Comparison of ENCODE assay signal across 21 cellular contexts in the genomic region with DNA sequence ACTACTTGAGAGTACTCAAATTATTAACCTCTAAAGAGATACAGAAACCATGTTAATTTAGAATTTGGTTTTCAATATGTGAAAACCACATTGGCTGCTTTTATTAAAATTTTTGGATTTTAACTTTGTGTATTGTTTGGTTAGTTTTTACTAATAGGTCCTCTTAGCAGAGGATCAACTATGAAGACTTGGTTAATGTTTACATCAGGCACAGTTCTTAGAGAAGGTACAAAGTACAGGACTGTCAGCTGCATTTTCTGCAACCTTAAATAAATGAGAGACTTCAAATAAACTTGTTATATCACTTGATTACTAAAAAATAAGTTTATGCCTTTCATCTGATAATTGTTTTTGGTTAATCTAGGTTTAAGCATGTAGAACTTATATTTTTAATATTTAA.
DNase-seq lines count a peak whose midpoint lies in the region; ATAC-seq, FAIRE-seq and TF ChIP-seq lines count a peak whose summit lies in the region.
"Had no signal": no experiment of that assay in that cellular context is flagged by ENCODE, and none has a peak within 500 bp of the region (broad histone marks: within the 10 kb centered on the region; RNA-seq: fewer than 3 reads in every experiment).

No MANE protein-coding gene starts in this region.

- peak overlapping the region; percentile 59 for H3K4me2 ChIP-seq in HepG2 (ENCODE audit: low read depth, low read length)

- H2AFZ ChIP-seq in HepG2 (ENCODE audit: low read length), result no peak overlapping the region

- H3K9ac ChIP-seq in HepG2 (ENCODE audit: insufficient read depth, low read depth, low read length), result no peak overlapping the region

- DNase-seq in epithelial cell of proximal tubule (ENCODE audit: low read depth), result peak; percentile 6
- peak; percentile 70 for DNase-seq in HepG2 (ENCODE audit: low spot score)
- peak; percentile 54 for DNase-seq in small intestine
- DNase-seq in C1 segment of cervical spinal cord (lab: John Stamatoyannopoulos, UW), result no peak
- DNase-seq: CD4-positive, alpha-beta T cell; COR-L47; GOT3; IMR-90; NCI-H1694; NCI-H2081; NCI-H2171; NCI-H345; NCI-H526; Right ventricle myocardium superior had no signal

- no peak for TF ChIP-seq RAD21 in HepG2 (CRISPR knock-in tag; IDR thresholded peaks at IDR 0.05)

- H3K27ac ChIP-seq in HepG2 (ENCODE audit: extremely low read length, insufficient read depth, low read length) (peak overlapping the region; percentile 33), small intestine (ENCODE audit: low read depth in 1 of 2, low read length in 1 of 2) (no peak overlapping the region)

- H3K27me3 ChIP-seq in HepG2 (ENCODE audit: control insufficient read depth in 1 of 2, insufficient read depth in 2 of 2, low read length in 2 of 2) (no peaks in the 10 kb centered on the region), small intestine (ENCODE audit: control insufficient read depth in 2 of 2, insufficient read depth in 2 of 2, low read length in 2 of 2) (no peaks in the 10 kb centered on the region)

- BruUV-seq in HepG2 (replicated peaks; lab: Mats Ljungman, UMichigan), result no TSS peak

- H3K4me1 ChIP-seq in HepG2 (ENCODE audit: insufficient read depth, low read length) (peaks cover 28% of the 10 kb centered on the region), small intestine (ENCODE audit: control insufficient read depth in 2 of 2, insufficient read depth in 1 of 2, low read depth in 1 of 2, low read length in 1 of 2) (no peaks in the 10 kb centered on the region)

- H3K9me3 ChIP-seq in HepG2 (ENCODE audit: low read length) (no peaks in the 10 kb centered on the region), small intestine (ENCODE audit: control insufficient read depth, low read depth) (no peaks in the 10 kb centered on the region)

- H3K4me3 ChIP-seq in epithelial cell of proximal tubule (ENCODE audit: low read depth, low read length) (no peak overlapping the region), HepG2 (replicated peaks in 1 of 3; ENCODE audit: insufficient read depth in 1 of 3, low read depth in 2 of 3, low read length in 3 of 3) (peak overlapping the region in 1 of 3 experiments; percentile 33; a peak in 1 of 6 replicates), small intestine (ENCODE audit: low read depth in 1 of 2, low read length in 2 of 2) (no peak overlapping the region)

- H3K79me2 ChIP-seq in HepG2 (ENCODE audit: insufficient read depth, low read length), result no peaks in the 10 kb centered on the region

- no peaks in the 10 kb centered on the region for H4K20me1 ChIP-seq in HepG2 (ENCODE audit: insufficient read depth, low read length)

- in situ Hi-C loops in HepG2 (cut with HindIII; ENCODE audit: extremely low pct_ligation_motif_present, low pct_unique_long_range_greater_than_20kb), result no loop called here

- no peak for TF ChIP-seq EP300 in HepG2 (IDR thresholded peaks at IDR 0.05; ENCODE audit: low read depth in 2 of 2, low read length in 2 of 2)
- no peak for TF ChIP-seq EP300 in HepG2 (CRISPR knock-in tag; IDR thresholded peaks at IDR 0.05; ENCODE audit: borderline replicate concordance)

- FAIRE-seq in HepG2 (lab: Jason Lieb, UNC) (peak; percentile 72), small intestine (lab: Jason Lieb, UNC) (peak; percentile 96)
- FAIRE-seq: GM12892, GM18507, HTR-8/SVneo had no signal

- POLR2A ChIA-PET in HepG2 (lab: Yijun Ruan, JAX), result interaction anchor here (1.4 to 1.6 kb wide), 2 partner anchors 15 to 17 kb away, joined by 3 to 4 read pairs; no protein-coding TSS in a partner anchor

- intact Hi-C loops in HepG2 (cut with micrococcal nuclease; ENCODE audit: unreplicated experiment), result no loop called here

- H3K36me3 ChIP-seq in HepG2 (replicated peaks in 1 of 2; ENCODE audit: control insufficient read depth in 1 of 2, insufficient read depth in 2 of 2, low read length in 2 of 2), result no peaks in the 10 kb centered on the region
- H3K36me3 ChIP-seq in small intestine (ENCODE audit: control insufficient read depth in 2 of 2, insufficient read depth in 2 of 2, low read length in 2 of 2), result no peaks in the 10 kb centered on the region

- no peak for TF ChIP-seq POLR2A in HepG2 (IDR thresholded peaks at IDR 0.05; ENCODE audit: insufficient read depth in 1 of 2, low read depth in 2 of 2, low read length in 2 of 2)

- TF ChIP-seq CTCF in epithelial cell of proximal tubule (conservative IDR thresholded peaks at IDR 0.05; ENCODE audit: low read depth, low read length), result no peak
- no peak for TF ChIP-seq CTCF in HepG2 (CRISPR knock-in tag; IDR thresholded peaks at IDR 0.05)

- CTCF ChIA-PET in HepG2 (lab: Yijun Ruan, JAX; ENCODE audit: low intra/inter-chr PET ratio, low total read pairs), result no interaction called here

- ATAC-seq in GM18861 (IDR thresholded peaks at IDR 0.05; ENCODE audit: unreplicated experiment) (peak; percentile 84), HepG2 (peak; percentile 87), GM19324 (IDR thresholded peaks at IDR 0.05; ENCODE audit: low FRiP score, unreplicated experiment) (no peak), GM19455 (IDR thresholded peaks at IDR 0.05; ENCODE audit: unreplicated experiment) (no peak)
- ATAC-seq: HCT116 had no signal

TF ChIP-seq in HepG2, 621 proteins besides CTCF, POLR2A, EP300 and RAD21 (continues in another document):
- TF ChIP-seq HNF4G (IDR thresholded peaks at IDR 0.05; ENCODE audit: borderline replicate concordance, low read depth, low read length) (peak; percentile 78; the same call in 1 of the 2 replicates), HNF4G (CRISPR knock-in tag; IDR thresholded peaks at IDR 0.05; ENCODE audit: borderline replicate concordance, low read depth) (no peak), FOXA1 (IDR thresholded peaks at IDR 0.05) (no peak), FOXA1 (CRISPR knock-in tag; IDR thresholded peaks at IDR 0.05) (no peak), NR2F1 (CRISPR knock-in tag; IDR thresholded peaks at IDR 0.05) (peak in 1 of 2 experiments; percentile 41; a peak in 1 of 4 replicates), ZNF605 (CRISPR knock-in tag; IDR thresholded peaks at IDR 0.05) (no peak), ZNF33B (CRISPR knock-in tag; IDR thresholded peaks at IDR 0.05) (no peak), ZNF616 (CRISPR knock-in tag; IDR thresholded peaks at IDR 0.05; ENCODE audit: low read depth) (no peak), FOXJ3 (CRISPR knock-in tag; IDR thresholded peaks at IDR 0.05; ENCODE audit: borderline replicate concordance) (peak; percentile 39; the same call in 1 of the 2 replicates), NR2C2 (CRISPR knock-in tag; IDR thresholded peaks at IDR 0.05; ENCODE audit: borderline replicate concordance) (no peak), PPARG (CRISPR knock-in tag; conservative IDR thresholded peaks at IDR 0.05) (0 out of 2 replicates have a peak, but pooled peaks have one; percentile 13), HOMEZ (CRISPR knock-in tag; IDR thresholded peaks at IDR 0.05; ENCODE audit: low read depth) (peak; percentile 28; the same call in 1 of the 2 replicates), SOX13 (IDR thresholded peaks at IDR 0.05) (no peak), SOX13 (CRISPR knock-in tag; conservative IDR thresholded peaks at IDR 0.05 in 1 of 2, IDR thresholded peaks at IDR 0.05 in 1 of 2) (peak in 1 of 2 experiments; percentile 36; a peak in 1 of 4 replicates), NR1H2 (CRISPR knock-in tag; IDR thresholded peaks at IDR 0.05; ENCODE audit: borderline replicate concordance, low read depth) (no peak), GATAD2A (CRISPR knock-in tag; IDR thresholded peaks at IDR 0.05) (peak; percentile 48; the same call in 1 of the 2 replicates), ZFP41 (CRISPR knock-in tag; IDR thresholded peaks at IDR 0.05; ENCODE audit: borderline replicate concordance) (no peak), PHF5A (CRISPR knock-in tag; IDR thresholded peaks at IDR 0.05; ENCODE audit: low read depth, unreplicated experiment) (peak; percentile 52), KDM6A (CRISPR knock-in tag; IDR thresholded peaks at IDR 0.05; ENCODE audit: low read depth) (peak; percentile 70), CBX5 (CRISPR knock-in tag; IDR thresholded peaks at IDR 0.05; ENCODE audit: borderline replicate concordance) (no peak), HNF4A (CRISPR knock-in tag; IDR thresholded peaks at IDR 0.05) (peak; percentile 89), KLF15 (CRISPR knock-in tag; IDR thresholded peaks at IDR 0.05; ENCODE audit: borderline replicate concordance) (no peak), MNT (IDR thresholded peaks at IDR 0.05) (no peak), NCOR1 (IDR thresholded peaks at IDR 0.05; ENCODE audit: borderline replicate concordance, low read length) (peak; percentile 65), MTF1 (CRISPR knock-in tag; IDR thresholded peaks at IDR 0.05) (no peak), ZFP37 (CRISPR knock-in tag; IDR thresholded peaks at IDR 0.05; ENCODE audit: borderline replicate concordance) (no peak), ZNF598 (CRISPR knock-in tag; IDR thresholded peaks at IDR 0.05; ENCODE audit: borderline replicate concordance) (no peak), TRIM24 (CRISPR knock-in tag; IDR thresholded peaks at IDR 0.05) (no peak)

Comparison
In these comparisons a context has a peak if more than half of its experiments do, and no peak if none do; other contexts are left out.
1. ATAC-seq: peak in GM18861 (single experiment) and HepG2 (single experiment); none in GM19324 (single experiment) and GM19455 (single experiment).
2. DNase-seq: peak in epithelial cell of proximal tubule (single experiment), HepG2 (single experiment) and small intestine (single experiment); none in C1 segment of cervical spinal cord (0 of 14).